14 cellular contexts compared by ENCODE assay signal in the genomic region with DNA sequence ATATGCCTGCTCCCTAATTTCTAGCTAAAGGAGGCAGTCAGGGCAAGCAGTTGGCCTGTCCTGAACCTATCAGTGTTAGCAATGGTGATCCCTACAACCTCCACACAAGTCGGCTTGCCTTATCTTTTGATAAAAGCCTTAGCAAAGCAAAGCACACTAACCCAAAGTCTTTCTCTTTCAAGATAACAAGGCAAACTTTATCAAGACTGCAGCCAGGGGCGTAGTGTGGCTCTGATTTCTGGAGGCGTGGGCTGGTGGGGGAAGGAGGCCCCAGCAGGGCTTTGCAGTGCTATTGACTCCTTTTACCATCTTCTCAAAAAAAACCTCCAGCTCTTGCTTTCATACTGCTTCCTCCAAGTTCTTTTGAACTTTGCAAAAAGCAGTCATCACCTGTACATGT. TPM values are rescaled to one million over a fixed set of nuclear protein-coding genes. Genes with fewer than 3 reads are reported as not detected.
"Had no signal": no experiment of that assay in that cellular context is flagged by ENCODE, and none has a peak within 500 bp of the region (broad histone marks: within the 10 kb centered on the region; RNA-seq: fewer than 3 reads in every experiment).

No MANE protein-coding gene starts in this region.

- H3K27me3 ChIP-seq: tibial nerve had no signal

- ATAC-seq: gastroesophageal sphincter, heart right ventricle had no signal

- DNase-seq: activated B cell treated with CpG ODN at 0.5 μM for 24 hours; activated CD4-positive, alpha-beta T cell treated with anti-CD3 and anti-CD28 coated beads, Interleukin-2, amount 10 ng/mL, durations not matched to agents 7 days and 5 days; activated CD8-positive, alpha-beta memory T cell treated with anti-CD3 and anti-CD28 coated beads for 24 hours; activated naive CD4-positive, alpha-beta T cell treated with Interleukin-2 at 50 U/mL for 16 hours; aorta; dorsolateral prefrontal cortex; heart right ventricle; naive B cell; retina; stimulated activated CD4-positive, alpha-beta T cell treated with anti-CD3 and anti-CD28 coated beads, Interleukin-2, amount 100 ng/mL, for 48 hours; stimulated activated naive CD4-positive, alpha-beta T cell had no signal

- H3K4me3 ChIP-seq: dorsolateral prefrontal cortex, gastroesophageal sphincter, heart right ventricle, tibial nerve had no signal

- H3K4me1 ChIP-seq: gastroesophageal sphincter, heart right ventricle, tibial nerve had no signal

- H3K36me3 ChIP-seq: gastroesophageal sphincter, heart right ventricle, tibial nerve had no signal

- H3K9me3 ChIP-seq: gastroesophageal sphincter, heart right ventricle, tibial nerve had no signal

- H3K27ac ChIP-seq: dorsolateral prefrontal cortex, gastroesophageal sphincter, heart right ventricle, tibial nerve had no signal

RNA-seq across cellular contexts. Expression of a gene that starts 40.2 kb away (rescaled TPM):
- total RNA-seq: activated B cell treated with CpG ODN at 0.5 μM for 24 hours; activated CD4-positive, alpha-beta T cell treated with anti-CD3 and anti-CD28 coated beads, Interleukin-2, amount 10 ng/mL, durations not matched to agents 7 days and 5 days; mononuclear cell had no signal
